In genomic region chr1:181104042-181104789, GRCh38 we compare ENCODE assay signal across 8 cellular contexts. TPM values are rescaled to one million over a fixed set of nuclear protein-coding genes. Genes with fewer than 3 reads are reported as not detected.
DNase-seq lines count a peak whose midpoint lies in the region; ATAC-seq and TF ChIP-seq lines count a peak whose summit lies in the region.

No MANE protein-coding gene starts in this region.

- 11 to 24% methylated on average over 9 to 11 of the region's 17 CpGs for WGBS in mesodermal cell (ENCODE audit: insufficient coverage in 2 of 2), 2 experiments

- peaks cover 61% of the 10 kb centered on the region for H3K4me1 ChIP-seq in Loucy (ENCODE audit: insufficient read depth, low read length, poor library complexity, severe bottlenecking)
- peaks cover 72% of the 10 kb centered on the region for H3K4me1 ChIP-seq in mesodermal cell (ENCODE audit: control insufficient read depth, insufficient read depth, low read length, poor library complexity, severe bottlenecking)

- H3K9ac ChIP-seq in Loucy (ENCODE audit: low read depth, low read length, poor library complexity, severe bottlenecking), result peak overlapping the region; percentile 93

- DNase-seq in chondrocyte (ENCODE audit: low spot score), result no peak
- DNase-seq in midbrain (lab: John Stamatoyannopoulos, UW), result no peak
- no peak for DNase-seq in NCI-H748 (lab: John Stamatoyannopoulos, UW; ENCODE audit: unreplicated experiment)
- no peak for DNase-seq in NCI-H82 treated with DMSO at 0.1 percent for 48 hours (lab: John Stamatoyannopoulos, UW; ENCODE audit: unreplicated experiment)

- peak overlapping the region; percentile 89 for H3K27ac ChIP-seq in mesodermal cell (ENCODE audit: low read depth, low read length, severe bottlenecking)

- no peaks in the 10 kb centered on the region for H3K9me3 ChIP-seq in Loucy (ENCODE audit: insufficient read depth, low read depth, low read length)
- no peaks in the 10 kb centered on the region for H3K9me3 ChIP-seq in mesodermal cell (ENCODE audit: control insufficient read depth, low read length)

- H3K36me3 Mint-ChIP-seq in chondrocyte (ENCODE audit: low read depth), result no peaks in the 10 kb centered on the region

- H3K4me3 ChIP-seq in Loucy (ENCODE audit: low read length, poor library complexity, severe bottlenecking) (peak overlapping the region; percentile 89), mesodermal cell (ENCODE audit: extremely low read depth, insufficient read depth, low read length, poor library complexity, severe bottlenecking) (peak overlapping the region; percentile 61)

- peak overlapping the region; percentile 81 for H3K4me3 Mint-ChIP-seq in chondrocyte (ENCODE audit: unreplicated experiment)

- no peak; the same call in 1 of the 2 replicates for TF ChIP-seq CTCF in Loucy (conservative IDR thresholded peaks at IDR 0.05; ENCODE audit: low read length)
- TF ChIP-seq CTCF in chondrocyte (IDR thresholded peaks at IDR 0.05), result no peak

- H3K4me1 Mint-ChIP-seq in chondrocyte (ENCODE audit: low read depth), result peaks cover 63% of the 10 kb centered on the region

- no peaks in the 10 kb centered on the region for H3K27me3 ChIP-seq in Loucy (ENCODE audit: insufficient read depth, low read length, poor library complexity, severe bottlenecking)

- H3K36me3 ChIP-seq in Loucy (ENCODE audit: insufficient read depth, low read length), result no peaks in the 10 kb centered on the region
- no peaks in the 10 kb centered on the region for H3K36me3 ChIP-seq in mesodermal cell (ENCODE audit: control insufficient read depth, insufficient read depth, low read length)

- ATAC-seq in GM19023 (IDR thresholded peaks at IDR 0.05; ENCODE audit: unreplicated experiment) (peak; percentile 16), HG02610 (IDR thresholded peaks at IDR 0.05; ENCODE audit: unreplicated experiment) (no peak)

- H3K79me2 ChIP-seq in Loucy (ENCODE audit: insufficient read depth, low read length), result no peaks in the 10 kb centered on the region

- peak overlapping the region; percentile 95 for H3K4me2 ChIP-seq in Loucy (ENCODE audit: low read depth, low read length, poor library complexity, severe bottlenecking)

- no peaks in the 10 kb centered on the region for H3F3A ChIP-seq in Loucy (ENCODE audit: low read depth)

- H3K27me3 Mint-ChIP-seq in chondrocyte (ENCODE audit: low read depth), result no peaks in the 10 kb centered on the region

- no peaks in the 10 kb centered on the region for H3K9me3 Mint-ChIP-seq in chondrocyte (ENCODE audit: low read depth)

- no peaks in the 10 kb centered on the region for H3K9me2 ChIP-seq in Loucy (replicated peaks; ENCODE audit: low read depth, low read length)

- peak overlapping the region; percentile 89 for H2AFZ ChIP-seq in Loucy (ENCODE audit: low read length)

- H4K20me1 ChIP-seq in Loucy (ENCODE audit: insufficient read depth, low read length, poor library complexity, severe bottlenecking), result no peaks in the 10 kb centered on the region

- H3K27ac Mint-ChIP-seq in chondrocyte (ENCODE audit: unreplicated experiment), result peak overlapping the region; percentile 89

RNA-seq across cellular contexts. Expression of gene IER5, which starts 15.7 kb away (rescaled TPM):
- total RNA-seq in chondrocyte, result 15.6 to 23.6 TPM (median 16.6 TPM) in 3 replicates
- 11.9 TPM for polyA plus RNA-seq in mesodermal cell (2013, experiment 1 of 2)
- 8.5 TPM for polyA plus RNA-seq in mesodermal cell (2013, experiment 2 of 2)
